In genomic region chr12:106120578-106121105, GRCh38 we compare ENCODE assay signal across 1 cellular context.
TF ChIP-seq lines count a peak whose summit lies in the region.

No MANE protein-coding gene starts in this region.

TF ChIP-seq in HepG2, 621 proteins besides CTCF, POLR2A, EP300 and RAD21 (continued from another document and continues in another):
- TF ChIP-seq, protein P1, sequence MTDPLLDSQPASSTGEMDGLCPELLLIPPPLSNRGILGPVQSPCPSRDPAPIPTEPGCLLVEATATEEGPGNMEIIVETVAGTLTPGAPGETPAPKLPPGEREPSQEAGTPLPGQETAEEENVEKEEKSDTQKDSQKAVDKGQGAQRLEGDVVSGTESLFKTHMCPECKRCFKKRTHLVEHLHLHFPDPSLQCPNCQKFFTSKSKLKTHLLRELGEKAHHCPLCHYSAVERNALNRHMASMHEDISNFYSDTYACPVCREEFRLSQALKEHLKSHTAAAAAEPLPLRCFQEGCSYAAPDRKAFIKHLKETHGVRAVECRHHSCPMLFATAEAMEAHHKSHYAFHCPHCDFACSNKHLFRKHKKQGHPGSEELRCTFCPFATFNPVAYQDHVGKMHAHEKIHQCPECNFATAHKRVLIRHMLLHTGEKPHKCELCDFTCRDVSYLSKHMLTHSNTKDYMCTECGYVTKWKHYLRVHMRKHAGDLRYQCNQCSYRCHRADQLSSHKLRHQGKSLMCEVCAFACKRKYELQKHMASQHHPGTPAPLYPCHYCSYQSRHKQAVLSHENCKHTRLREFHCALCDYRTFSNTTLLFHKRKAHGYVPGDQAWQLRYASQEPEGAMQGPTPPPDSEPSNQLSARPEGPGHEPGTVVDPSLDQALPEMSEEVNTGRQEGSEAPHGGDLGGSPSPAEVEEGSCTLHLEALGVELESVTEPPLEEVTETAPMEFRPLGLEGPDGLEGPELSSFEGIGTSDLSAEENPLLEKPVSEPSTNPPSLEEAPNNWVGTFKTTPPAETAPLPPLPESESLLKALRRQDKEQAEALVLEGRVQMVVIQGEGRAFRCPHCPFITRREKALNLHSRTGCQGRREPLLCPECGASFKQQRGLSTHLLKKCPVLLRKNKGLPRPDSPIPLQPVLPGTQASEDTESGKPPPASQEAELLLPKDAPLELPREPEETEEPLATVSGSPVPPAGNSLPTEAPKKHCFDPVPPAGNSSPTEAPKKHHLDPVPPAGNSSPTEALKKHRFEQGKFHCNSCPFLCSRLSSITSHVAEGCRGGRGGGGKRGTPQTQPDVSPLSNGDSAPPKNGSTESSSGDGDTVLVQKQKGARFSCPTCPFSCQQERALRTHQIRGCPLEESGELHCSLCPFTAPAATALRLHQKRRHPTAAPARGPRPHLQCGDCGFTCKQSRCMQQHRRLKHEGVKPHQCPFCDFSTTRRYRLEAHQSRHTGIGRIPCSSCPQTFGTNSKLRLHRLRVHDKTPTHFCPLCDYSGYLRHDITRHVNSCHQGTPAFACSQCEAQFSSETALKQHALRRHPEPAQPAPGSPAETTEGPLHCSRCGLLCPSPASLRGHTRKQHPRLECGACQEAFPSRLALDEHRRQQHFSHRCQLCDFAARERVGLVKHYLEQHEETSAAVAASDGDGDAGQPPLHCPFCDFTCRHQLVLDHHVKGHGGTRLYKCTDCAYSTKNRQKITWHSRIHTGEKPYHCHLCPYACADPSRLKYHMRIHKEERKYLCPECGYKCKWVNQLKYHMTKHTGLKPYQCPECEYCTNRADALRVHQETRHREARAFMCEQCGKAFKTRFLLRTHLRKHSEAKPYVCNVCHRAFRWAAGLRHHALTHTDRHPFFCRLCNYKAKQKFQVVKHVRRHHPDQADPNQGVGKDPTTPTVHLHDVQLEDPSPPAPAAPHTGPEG (CRISPR knock-in tag; IDR thresholded peaks at IDR 0.05): peak; percentile 53; the same call in 1 of the 2 replicates
- TF ChIP-seq ZNF225 (CRISPR knock-in tag; IDR thresholded peaks at IDR 0.05) (no peak), KMT2A (CRISPR knock-in tag; IDR thresholded peaks at IDR 0.05) (peak; percentile 45; the same call in 1 of the 2 replicates), ZNF329 (CRISPR knock-in tag; IDR thresholded peaks at IDR 0.05; ENCODE audit: low read depth) (no peak), MAFF (IDR thresholded peaks at IDR 0.05; ENCODE audit: low read depth, low read length) (no peak), MXD4 (CRISPR knock-in tag; IDR thresholded peaks at IDR 0.05) (no peak), TEAD2 (CRISPR knock-in tag; IDR thresholded peaks at IDR 0.05) (no peak), SKIL (CRISPR knock-in tag; IDR thresholded peaks at IDR 0.05; ENCODE audit: borderline replicate concordance) (peak; percentile 93), JUN (CRISPR knock-in tag; IDR thresholded peaks at IDR 0.05) (peak; percentile 63; the same call in 1 of the 2 replicates), ZBTB42 (CRISPR knock-in tag; IDR thresholded peaks at IDR 0.05) (0 out of 2 replicates have a peak, but pooled peaks have one; percentile 54), CAMTA2 (CRISPR knock-in tag; IDR thresholded peaks at IDR 0.05; ENCODE audit: borderline replicate concordance) (no peak), SP4 (CRISPR knock-in tag; IDR thresholded peaks at IDR 0.05) (0 out of 2 replicates have a peak, but pooled peaks have one; percentile 38), PHF21A (CRISPR knock-in tag; IDR thresholded peaks at IDR 0.05) (peak; percentile 91), ZBTB44 (CRISPR knock-in tag; IDR thresholded peaks at IDR 0.05) (no peak), TCF12 (IDR thresholded peaks at IDR 0.05) (no peak), TCF12 (CRISPR knock-in tag; IDR thresholded peaks at IDR 0.05) (0 out of 2 replicates have a peak, but pooled peaks have one; percentile 38), KLF12 (CRISPR knock-in tag; IDR thresholded peaks at IDR 0.05; ENCODE audit: borderline replicate concordance) (no peak), MTA1 (CRISPR knock-in tag; IDR thresholded peaks at IDR 0.05; ENCODE audit: borderline replicate concordance) (peak; percentile 94), ZNF121 (CRISPR knock-in tag; IDR thresholded peaks at IDR 0.05) (peak; percentile 71), FOXJ3 (CRISPR knock-in tag; IDR thresholded peaks at IDR 0.05; ENCODE audit: borderline replicate concordance) (peak; percentile 90; the same call in 1 of the 2 replicates), NFKBIZ (CRISPR knock-in tag; IDR thresholded peaks at IDR 0.05) (peak; percentile 73; the same call in 1 of the 2 replicates), KLF9 (CRISPR knock-in tag; IDR thresholded peaks at IDR 0.05; ENCODE audit: low read depth) (no peak), KMT2B (CRISPR knock-in tag; IDR thresholded peaks at IDR 0.05) (peak; percentile 53; the same call in 1 of the 2 replicates), ZNF292 (CRISPR knock-in tag; IDR thresholded peaks at IDR 0.05; ENCODE audit: borderline replicate concordance, low read depth) (peak; percentile 87), GATA4 (IDR thresholded peaks at IDR 0.05; ENCODE audit: borderline replicate concordance, low read depth) (0 out of 2 replicates have a peak, but pooled peaks have one; percentile 45), ZFY (CRISPR knock-in tag; IDR thresholded peaks at IDR 0.05) (peak; percentile 85), SMC3 (IDR thresholded peaks at IDR 0.05; ENCODE audit: low read length) (peak; percentile 43), TBX2 (CRISPR knock-in tag; IDR thresholded peaks at IDR 0.05; ENCODE audit: borderline replicate concordance) (peak; percentile 86; the same call in 1 of the 2 replicates), PITX1 (CRISPR knock-in tag; IDR thresholded peaks at IDR 0.05) (peak; percentile 75; the same call in 1 of the 2 replicates), GFI1 (CRISPR knock-in tag; IDR thresholded peaks at IDR 0.05; ENCODE audit: borderline replicate concordance) (peak; percentile 93), RNF2 (conservative IDR thresholded peaks at IDR 0.05; ENCODE audit: low read depth) (no peak)
- TF ChIP-seq, protein P2, sequence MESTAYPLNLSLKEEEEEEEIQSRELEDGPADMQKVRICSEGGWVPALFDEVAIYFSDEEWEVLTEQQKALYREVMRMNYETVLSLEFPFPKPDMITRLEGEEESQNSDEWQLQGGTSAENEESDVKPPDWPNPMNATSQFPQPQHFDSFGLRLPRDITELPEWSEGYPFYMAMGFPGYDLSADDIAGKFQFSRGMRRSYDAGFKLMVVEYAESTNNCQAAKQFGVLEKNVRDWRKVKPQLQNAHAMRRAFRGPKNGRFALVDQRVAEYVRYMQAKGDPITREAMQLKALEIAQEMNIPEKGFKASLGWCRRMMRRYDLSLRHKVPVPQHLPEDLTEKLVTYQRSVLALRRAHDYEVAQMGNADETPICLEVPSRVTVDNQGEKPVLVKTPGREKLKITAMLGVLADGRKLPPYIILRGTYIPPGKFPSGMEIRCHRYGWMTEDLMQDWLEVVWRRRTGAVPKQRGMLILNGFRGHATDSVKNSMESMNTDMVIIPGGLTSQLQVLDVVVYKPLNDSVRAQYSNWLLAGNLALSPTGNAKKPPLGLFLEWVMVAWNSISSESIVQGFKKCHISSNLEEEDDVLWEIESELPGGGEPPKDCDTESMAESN (CRISPR knock-in tag; conservative IDR thresholded peaks at IDR 0.05): peak; percentile 58; the same call in 1 of the 2 replicates
- TF ChIP-seq, protein P3, sequence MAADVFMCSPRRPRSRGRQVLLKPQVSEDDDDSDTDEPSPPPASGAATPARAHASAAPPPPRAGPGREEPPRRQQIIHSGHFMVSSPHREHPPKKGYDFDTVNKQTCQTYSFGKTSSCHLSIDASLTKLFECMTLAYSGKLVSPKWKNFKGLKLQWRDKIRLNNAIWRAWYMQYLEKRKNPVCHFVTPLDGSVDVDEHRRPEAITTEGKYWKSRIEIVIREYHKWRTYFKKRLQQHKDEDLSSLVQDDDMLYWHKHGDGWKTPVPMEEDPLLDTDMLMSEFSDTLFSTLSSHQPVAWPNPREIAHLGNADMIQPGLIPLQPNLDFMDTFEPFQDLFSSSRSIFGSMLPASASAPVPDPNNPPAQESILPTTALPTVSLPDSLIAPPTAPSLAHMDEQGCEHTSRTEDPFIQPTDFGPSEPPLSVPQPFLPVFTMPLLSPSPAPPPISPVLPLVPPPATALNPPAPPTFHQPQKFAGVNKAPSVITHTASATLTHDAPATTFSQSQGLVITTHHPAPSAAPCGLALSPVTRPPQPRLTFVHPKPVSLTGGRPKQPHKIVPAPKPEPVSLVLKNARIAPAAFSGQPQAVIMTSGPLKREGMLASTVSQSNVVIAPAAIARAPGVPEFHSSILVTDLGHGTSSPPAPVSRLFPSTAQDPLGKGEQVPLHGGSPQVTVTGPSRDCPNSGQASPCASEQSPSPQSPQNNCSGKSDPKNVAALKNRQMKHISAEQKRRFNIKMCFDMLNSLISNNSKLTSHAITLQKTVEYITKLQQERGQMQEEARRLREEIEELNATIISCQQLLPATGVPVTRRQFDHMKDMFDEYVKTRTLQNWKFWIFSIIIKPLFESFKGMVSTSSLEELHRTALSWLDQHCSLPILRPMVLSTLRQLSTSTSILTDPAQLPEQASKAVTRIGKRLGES (CRISPR knock-in tag; IDR thresholded peaks at IDR 0.05; ENCODE audit: borderline replicate concordance): no peak
- TF ChIP-seq, protein P4, sequence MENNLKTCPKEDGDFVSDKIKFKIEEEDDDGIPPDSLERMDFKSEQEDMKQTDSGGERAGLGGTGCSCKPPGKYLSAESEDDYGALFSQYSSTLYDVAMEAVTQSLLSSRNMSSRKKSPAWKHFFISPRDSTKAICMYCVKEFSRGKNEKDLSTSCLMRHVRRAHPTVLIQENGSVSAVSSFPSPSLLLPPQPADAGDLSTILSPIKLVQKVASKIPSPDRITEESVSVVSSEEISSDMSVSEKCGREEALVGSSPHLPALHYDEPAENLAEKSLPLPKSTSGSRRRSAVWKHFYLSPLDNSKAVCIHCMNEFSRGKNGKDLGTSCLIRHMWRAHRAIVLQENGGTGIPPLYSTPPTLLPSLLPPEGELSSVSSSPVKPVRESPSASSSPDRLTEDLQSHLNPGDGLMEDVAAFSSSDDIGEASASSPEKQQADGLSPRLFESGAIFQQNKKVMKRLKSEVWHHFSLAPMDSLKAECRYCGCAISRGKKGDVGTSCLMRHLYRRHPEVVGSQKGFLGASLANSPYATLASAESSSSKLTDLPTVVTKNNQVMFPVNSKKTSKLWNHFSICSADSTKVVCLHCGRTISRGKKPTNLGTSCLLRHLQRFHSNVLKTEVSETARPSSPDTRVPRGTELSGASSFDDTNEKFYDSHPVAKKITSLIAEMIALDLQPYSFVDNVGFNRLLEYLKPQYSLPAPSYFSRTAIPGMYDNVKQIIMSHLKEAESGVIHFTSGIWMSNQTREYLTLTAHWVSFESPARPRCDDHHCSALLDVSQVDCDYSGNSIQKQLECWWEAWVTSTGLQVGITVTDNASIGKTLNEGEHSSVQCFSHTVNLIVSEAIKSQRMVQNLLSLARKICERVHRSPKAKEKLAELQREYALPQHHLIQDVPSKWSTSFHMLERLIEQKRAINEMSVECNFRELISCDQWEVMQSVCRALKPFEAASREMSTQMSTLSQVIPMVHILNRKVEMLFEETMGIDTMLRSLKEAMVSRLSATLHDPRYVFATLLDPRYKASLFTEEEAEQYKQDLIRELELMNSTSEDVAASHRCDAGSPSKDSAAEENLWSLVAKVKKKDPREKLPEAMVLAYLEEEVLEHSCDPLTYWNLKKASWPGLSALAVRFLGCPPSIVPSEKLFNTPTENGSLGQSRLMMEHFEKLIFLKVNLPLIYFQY (CRISPR knock-in tag; IDR thresholded peaks at IDR 0.05; ENCODE audit: borderline replicate concordance): peak; percentile 97
